ENCODE assay signal across 8 cellular contexts in the genomic region with DNA sequence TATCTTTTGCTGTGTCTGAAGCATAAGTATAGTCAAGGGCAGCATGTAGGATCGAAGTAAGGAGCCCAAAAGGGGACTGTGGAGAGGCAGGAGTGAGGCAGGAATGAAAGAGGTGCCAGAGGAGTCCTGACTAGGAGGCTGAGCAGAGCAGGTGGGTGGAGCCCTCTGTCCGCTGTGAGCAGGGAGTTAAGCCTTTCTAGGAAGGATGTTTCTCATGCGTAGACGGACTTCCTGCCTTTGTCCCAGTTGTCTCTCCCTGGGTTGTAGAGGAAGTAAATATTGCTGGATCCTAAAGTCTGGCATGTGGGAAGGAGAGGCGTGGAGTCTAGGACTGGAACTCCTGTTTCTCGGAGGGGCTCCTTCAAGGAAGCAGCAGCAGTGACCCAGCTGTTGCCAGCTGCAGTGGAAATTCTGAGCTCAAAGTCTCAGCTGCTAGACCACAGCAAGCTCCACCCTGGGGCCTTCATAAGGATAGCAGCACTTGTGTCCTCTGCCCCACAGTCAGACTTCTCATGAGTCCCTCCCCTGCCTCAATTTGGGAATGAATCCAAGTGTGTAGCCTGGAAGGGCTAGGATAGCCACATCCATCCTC.
DNase-seq lines count a peak whose midpoint lies in the region; ATAC-seq lines count a peak whose summit lies in the region.

No MANE protein-coding gene starts in this region.

- no peaks in the 10 kb centered on the region for H3K9me3 ChIP-seq in subcutaneous abdominal adipose tissue (ENCODE audit: control insufficient read depth in 5 of 5, low read length in 5 of 5)

- H3K9me3 Mint-ChIP-seq in T-helper 2 cell treated with Interferon-gamma antibody and Interleukin-4, amounts not matched to agents 5 μg/mL and 100 μg/mL, for 36 hours = no peaks in the 10 kb centered on the region

- ATAC-seq in HG02588 (IDR thresholded peaks at IDR 0.05; ENCODE audit: unreplicated experiment) = peak; percentile 62
- ATAC-seq in GM21786 (IDR thresholded peaks at IDR 0.05; ENCODE audit: unreplicated experiment) = no peak

- peaks cover 10 to 55% (median 53%) of the 10 kb centered on the region in 5 donors for H3K4me1 ChIP-seq in subcutaneous abdominal adipose tissue (ENCODE audit: control insufficient read depth in 5 of 5, insufficient read depth in 5 of 5, low read length in 5 of 5)

- H3K4me3 ChIP-seq in subcutaneous abdominal adipose tissue (ENCODE audit: low read depth in 1 of 5, low read length in 5 of 5) = peak overlapping the region; percentile 8 to 59 (median 33)

- no peaks in the 10 kb centered on the region for H3K27me3 ChIP-seq in subcutaneous abdominal adipose tissue (ENCODE audit: control insufficient read depth in 5 of 5, insufficient read depth in 4 of 5, low read length in 5 of 5)

- DNase-seq in DMS53 treated with DMSO at 0.1 percent for 48 hours (lab: John Stamatoyannopoulos, UW; ENCODE audit: unreplicated experiment) = peak; percentile 56
- DNase-seq in T-helper 2 cell treated with Interferon-gamma antibody and Interleukin-4, amounts not matched to agents 5 μg/mL and 100 μg/mL, for 36 hours (ENCODE audit: low spot score) = peak; percentile 35
- DNase-seq in ecto neural progenitor cell (ENCODE audit: low spot score) = peak; percentile 66
- DNase-seq in medulla oblongata (ENCODE audit: extremely low spot score) = peak; percentile 40
- DNase-seq in effector CD4-positive, alpha-beta T cell = no peak

- H3K27me3 Mint-ChIP-seq in T-helper 2 cell treated with Interferon-gamma antibody and Interleukin-4, amounts not matched to agents 5 μg/mL and 100 μg/mL, for 36 hours (ENCODE audit: low read depth) = no peaks in the 10 kb centered on the region

- H3K27ac Mint-ChIP-seq in T-helper 2 cell treated with Interferon-gamma antibody and Interleukin-4, amounts not matched to agents 5 μg/mL and 100 μg/mL, for 36 hours = peak overlapping the region; percentile 40

- peaks cover 0 to 14% (median 10%) of the 10 kb centered on the region in 5 donors for H3K36me3 ChIP-seq in subcutaneous abdominal adipose tissue (ENCODE audit: control insufficient read depth in 5 of 5, insufficient read depth in 5 of 5, low read length in 5 of 5)

- peaks cover 20% of the 10 kb centered on the region for H3K4me1 Mint-ChIP-seq in T-helper 2 cell treated with Interferon-gamma antibody and Interleukin-4, amounts not matched to agents 5 μg/mL and 100 μg/mL, for 36 hours (ENCODE audit: low read depth)

- peak overlapping the region in 4 of 5 donors; percentile 35 to 63 (median 52) for H3K9ac ChIP-seq in subcutaneous abdominal adipose tissue (ENCODE audit: low read length in 5 of 5)

- peak overlapping the region; percentile 71 for H3K27ac ChIP-seq in subcutaneous abdominal adipose tissue (ENCODE audit: low read depth, low read length)

- H3K4me3 Mint-ChIP-seq in T-helper 2 cell treated with Interferon-gamma antibody and Interleukin-4, amounts not matched to agents 5 μg/mL and 100 μg/mL, for 36 hours = peak overlapping the region; percentile 64

- no peaks in the 10 kb centered on the region for H3K36me3 Mint-ChIP-seq in T-helper 2 cell treated with Interferon-gamma antibody and Interleukin-4, amounts not matched to agents 5 μg/mL and 100 μg/mL, for 36 hours (ENCODE audit: low read depth)
